ENCODE assay signal across 1 cellular context in the genomic region with DNA sequence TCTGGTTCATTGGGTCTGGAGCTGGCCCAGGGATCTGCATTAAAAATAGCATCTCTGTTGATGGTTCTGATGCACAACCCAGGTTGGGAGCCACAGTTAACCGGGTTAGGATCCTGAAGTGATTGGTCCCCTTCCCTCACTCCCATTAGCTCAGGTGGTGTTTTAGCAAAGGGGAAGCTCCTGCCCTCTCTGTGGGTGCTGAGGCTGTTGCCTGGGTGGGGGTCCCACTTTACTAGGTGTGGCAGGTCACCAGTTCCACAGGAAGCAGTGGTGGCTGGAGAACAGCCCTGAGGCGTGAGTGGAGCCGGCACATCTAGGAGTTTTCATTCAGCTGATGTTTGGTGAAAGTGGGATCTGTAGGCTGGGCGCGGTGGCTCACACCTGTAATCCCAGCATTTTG.
TF ChIP-seq lines count a peak whose summit lies in the region.

No MANE protein-coding gene starts in this region.

TF ChIP-seq in IMR-90, 13 proteins besides CTCF, POLR2A, EP300 and RAD21:
- TF ChIP-seq, protein P1, sequence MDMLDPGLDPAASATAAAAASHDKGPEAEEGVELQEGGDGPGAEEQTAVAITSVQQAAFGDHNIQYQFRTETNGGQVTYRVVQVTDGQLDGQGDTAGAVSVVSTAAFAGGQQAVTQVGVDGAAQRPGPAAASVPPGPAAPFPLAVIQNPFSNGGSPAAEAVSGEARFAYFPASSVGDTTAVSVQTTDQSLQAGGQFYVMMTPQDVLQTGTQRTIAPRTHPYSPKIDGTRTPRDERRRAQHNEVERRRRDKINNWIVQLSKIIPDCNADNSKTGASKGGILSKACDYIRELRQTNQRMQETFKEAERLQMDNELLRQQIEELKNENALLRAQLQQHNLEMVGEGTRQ (IDR thresholded peaks at IDR 0.05; ENCODE audit: low read depth, low read length), result no peak
- no peak for TF ChIP-seq CEBPB (IDR thresholded peaks at IDR 0.05; ENCODE audit: low read depth, low read length)
- no peak for TF ChIP-seq NFE2L2 (IDR thresholded peaks at IDR 0.05; ENCODE audit: low read depth, low read length)
- no peak for TF ChIP-seq FOS (IDR thresholded peaks at IDR 0.05; ENCODE audit: low read depth, low read length)
- TF ChIP-seq BHLHE40 (IDR thresholded peaks at IDR 0.05; ENCODE audit: low read depth, low read length), result no peak
- no peak for TF ChIP-seq CHD1 (IDR thresholded peaks at IDR 0.05; ENCODE audit: low read depth, low read length)
- TF ChIP-seq SMC3 (IDR thresholded peaks at IDR 0.05; ENCODE audit: low read depth, low read length), result no peak
- no peak for TF ChIP-seq MAZ (IDR thresholded peaks at IDR 0.05; ENCODE audit: borderline replicate concordance, low read depth, low read length)
- no peak for TF ChIP-seq RFX5 (IDR thresholded peaks at IDR 0.05; ENCODE audit: low read depth, low read length)
- TF ChIP-seq MXI1 (IDR thresholded peaks at IDR 0.05; ENCODE audit: borderline replicate concordance, low read depth, low read length), result no peak
- no peak for TF ChIP-seq MAFK (IDR thresholded peaks at IDR 0.05; ENCODE audit: low read depth, low read length)
- TF ChIP-seq RCOR1 (IDR thresholded peaks at IDR 0.05; ENCODE audit: insufficient replicate concordance, low read length), result no peak
- TF ChIP-seq, protein P2, sequence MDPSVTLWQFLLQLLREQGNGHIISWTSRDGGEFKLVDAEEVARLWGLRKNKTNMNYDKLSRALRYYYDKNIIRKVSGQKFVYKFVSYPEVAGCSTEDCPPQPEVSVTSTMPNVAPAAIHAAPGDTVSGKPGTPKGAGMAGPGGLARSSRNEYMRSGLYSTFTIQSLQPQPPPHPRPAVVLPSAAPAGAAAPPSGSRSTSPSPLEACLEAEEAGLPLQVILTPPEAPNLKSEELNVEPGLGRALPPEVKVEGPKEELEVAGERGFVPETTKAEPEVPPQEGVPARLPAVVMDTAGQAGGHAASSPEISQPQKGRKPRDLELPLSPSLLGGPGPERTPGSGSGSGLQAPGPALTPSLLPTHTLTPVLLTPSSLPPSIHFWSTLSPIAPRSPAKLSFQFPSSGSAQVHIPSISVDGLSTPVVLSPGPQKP (IDR thresholded peaks at IDR 0.05; ENCODE audit: borderline replicate concordance, low read depth, low read length), result no peak
